Comparison of ENCODE assay signal across 2 cellular contexts in the genomic region with DNA sequence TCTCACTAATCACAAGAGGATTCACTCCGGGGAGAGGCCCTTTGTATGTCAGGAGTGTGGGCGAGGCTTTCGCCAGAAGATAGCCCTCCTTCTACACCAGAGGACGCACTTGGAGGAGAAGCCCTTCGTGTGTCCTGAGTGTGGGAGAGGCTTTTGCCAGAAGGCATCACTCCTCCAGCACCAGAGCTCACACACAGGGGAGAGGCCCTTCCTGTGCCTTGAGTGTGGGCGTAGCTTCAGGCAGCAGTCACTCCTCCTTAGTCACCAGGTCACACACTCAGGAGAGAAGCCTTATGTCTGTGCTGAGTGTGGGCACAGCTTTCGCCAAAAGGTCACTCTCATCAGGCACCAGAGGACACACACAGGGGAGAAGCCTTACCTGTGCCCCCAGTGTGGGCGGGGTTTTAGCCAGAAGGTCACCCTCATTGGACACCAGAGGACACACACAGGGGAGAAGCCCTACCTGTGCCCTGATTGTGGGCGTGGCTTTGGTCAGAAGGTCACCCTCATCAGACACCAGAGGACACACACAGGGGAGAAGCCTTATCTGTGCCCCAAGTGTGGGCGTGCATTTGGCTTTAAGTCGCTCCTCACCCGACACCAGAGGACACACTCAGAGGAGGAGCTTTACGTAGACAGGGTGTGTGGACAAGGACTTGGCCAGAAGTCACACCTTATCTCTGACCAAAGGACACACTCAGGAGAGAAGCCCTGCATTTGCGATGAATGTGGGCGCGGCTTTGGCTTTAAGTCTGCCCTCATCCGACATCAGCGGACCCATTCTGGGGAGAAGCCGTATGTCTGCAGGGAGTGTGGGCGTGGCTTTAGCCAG.
TF ChIP-seq lines count a peak whose summit lies in the region.

No MANE protein-coding gene starts in this region.

TF ChIP-seq in HCT116, 20 proteins besides CTCF, POLR2A, EP300 and RAD21:
- TF ChIP-seq ZFX (IDR thresholded peaks at IDR 0.05), result no peak
- TF ChIP-seq TCF7L2 (IDR thresholded peaks at IDR 0.05; ENCODE audit: borderline replicate concordance, extremely low read depth, insufficient read depth, insufficient read length), result no peak
- no peak for TF ChIP-seq EZH2phosphoT487 (IDR thresholded peaks at IDR 0.05; ENCODE audit: borderline replicate concordance)
- TF ChIP-seq CEBPB (IDR thresholded peaks at IDR 0.05; ENCODE audit: low read depth), result no peak
- no peak for TF ChIP-seq ATF3 (IDR thresholded peaks at IDR 0.05)
- no peak for TF ChIP-seq ZNF274 (IDR thresholded peaks at IDR 0.05; ENCODE audit: low read depth, low read length)

TF ChIP-seq in K562, 482 proteins besides CTCF, POLR2A, EP300 and RAD21 (continues in another document):
- 0 out of 2 replicates have a peak, but pooled peaks have one; percentile 5 for TF ChIP-seq NFRKB (IDR thresholded peaks at IDR 0.05; ENCODE audit: low read depth)
- TF ChIP-seq FOXA3 (CRISPR knock-in tag; conservative IDR thresholded peaks at IDR 0.05 in 1 of 2, IDR thresholded peaks at IDR 0.05 in 1 of 2), result no peak
- TF ChIP-seq, protein P1, sequence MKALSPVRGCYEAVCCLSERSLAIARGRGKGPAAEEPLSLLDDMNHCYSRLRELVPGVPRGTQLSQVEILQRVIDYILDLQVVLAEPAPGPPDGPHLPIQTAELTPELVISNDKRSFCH (CRISPR knock-in tag; IDR thresholded peaks at IDR 0.05), result no peak
- TF ChIP-seq, protein P1 (tag; IDR thresholded peaks at IDR 0.05), result peak; percentile 69; the same call in 1 of the 2 replicates
- peak; percentile 64 for TF ChIP-seq CXXC5 (CRISPR knock-in tag; IDR thresholded peaks at IDR 0.05)
- peak; percentile 30 for TF ChIP-seq TCF3 (CRISPR knock-in tag; IDR thresholded peaks at IDR 0.05)
- no peak for TF ChIP-seq KLF1 (tag; IDR thresholded peaks at IDR 0.05)
- TF ChIP-seq JUND (IDR thresholded peaks at IDR 0.05; ENCODE audit: borderline replicate concordance, low read depth, low read length), result peak; percentile 51; the same call in 1 of the 2 replicates
- no peak; the same call in 2 of the 3 replicates for TF ChIP-seq JUND (tag; IDR thresholded peaks at IDR 0.05; ENCODE audit: borderline replicate concordance, low read depth, low read length)
- peak; percentile 41; the same call in 1 of the 2 replicates for TF ChIP-seq ATF7 (IDR thresholded peaks at IDR 0.05)
- TF ChIP-seq, protein P2, sequence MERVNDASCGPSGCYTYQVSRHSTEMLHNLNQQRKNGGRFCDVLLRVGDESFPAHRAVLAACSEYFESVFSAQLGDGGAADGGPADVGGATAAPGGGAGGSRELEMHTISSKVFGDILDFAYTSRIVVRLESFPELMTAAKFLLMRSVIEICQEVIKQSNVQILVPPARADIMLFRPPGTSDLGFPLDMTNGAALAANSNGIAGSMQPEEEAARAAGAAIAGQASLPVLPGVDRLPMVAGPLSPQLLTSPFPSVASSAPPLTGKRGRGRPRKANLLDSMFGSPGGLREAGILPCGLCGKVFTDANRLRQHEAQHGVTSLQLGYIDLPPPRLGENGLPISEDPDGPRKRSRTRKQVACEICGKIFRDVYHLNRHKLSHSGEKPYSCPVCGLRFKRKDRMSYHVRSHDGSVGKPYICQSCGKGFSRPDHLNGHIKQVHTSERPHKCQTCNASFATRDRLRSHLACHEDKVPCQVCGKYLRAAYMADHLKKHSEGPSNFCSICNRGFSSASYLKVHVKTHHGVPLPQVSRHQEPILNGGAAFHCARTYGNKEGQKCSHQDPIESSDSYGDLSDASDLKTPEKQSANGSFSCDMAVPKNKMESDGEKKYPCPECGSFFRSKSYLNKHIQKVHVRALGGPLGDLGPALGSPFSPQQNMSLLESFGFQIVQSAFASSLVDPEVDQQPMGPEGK (CRISPR knock-in tag; IDR thresholded peaks at IDR 0.05; ENCODE audit: borderline replicate concordance), result no peak
- 0 out of 2 replicates have a peak, but pooled peaks have one; percentile 53 for TF ChIP-seq HDAC8 (tag; IDR thresholded peaks at IDR 0.05)
- TF ChIP-seq USF1 (CRISPR knock-in tag; IDR thresholded peaks at IDR 0.05), result peak; percentile 31; the same call in 1 of the 2 replicates
- TF ChIP-seq, protein P3, sequence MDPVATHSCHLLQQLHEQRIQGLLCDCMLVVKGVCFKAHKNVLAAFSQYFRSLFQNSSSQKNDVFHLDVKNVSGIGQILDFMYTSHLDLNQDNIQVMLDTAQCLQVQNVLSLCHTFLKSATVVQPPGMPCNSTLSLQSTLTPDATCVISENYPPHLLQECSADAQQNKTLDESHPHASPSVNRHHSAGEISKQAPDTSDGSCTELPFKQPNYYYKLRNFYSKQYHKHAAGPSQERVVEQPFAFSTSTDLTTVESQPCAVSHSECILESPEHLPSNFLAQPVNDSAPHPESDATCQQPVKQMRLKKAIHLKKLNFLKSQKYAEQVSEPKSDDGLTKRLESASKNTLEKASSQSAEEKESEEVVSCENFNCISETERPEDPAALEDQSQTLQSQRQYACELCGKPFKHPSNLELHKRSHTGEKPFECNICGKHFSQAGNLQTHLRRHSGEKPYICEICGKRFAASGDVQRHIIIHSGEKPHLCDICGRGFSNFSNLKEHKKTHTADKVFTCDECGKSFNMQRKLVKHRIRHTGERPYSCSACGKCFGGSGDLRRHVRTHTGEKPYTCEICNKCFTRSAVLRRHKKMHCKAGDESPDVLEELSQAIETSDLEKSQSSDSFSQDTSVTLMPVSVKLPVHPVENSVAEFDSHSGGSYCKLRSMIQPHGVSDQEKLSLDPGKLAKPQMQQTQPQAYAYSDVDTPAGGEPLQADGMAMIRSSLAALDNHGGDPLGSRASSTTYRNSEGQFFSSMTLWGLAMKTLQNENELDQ (CRISPR knock-in tag; IDR thresholded peaks at IDR 0.05; ENCODE audit: borderline replicate concordance), result no peak
- no peak for TF ChIP-seq NFATC3 (IDR thresholded peaks at IDR 0.05)
- TF ChIP-seq TEAD4 (IDR thresholded peaks at IDR 0.05; ENCODE audit: low read length), result peak; percentile 24; the same call in 1 of the 2 replicates
- no peak for TF ChIP-seq TEAD4 (CRISPR knock-in tag; IDR thresholded peaks at IDR 0.05; ENCODE audit: borderline replicate concordance)
- TF ChIP-seq RERE (CRISPR knock-in tag; IDR thresholded peaks at IDR 0.05; ENCODE audit: borderline replicate concordance), result no peak
- TF ChIP-seq ZNF589 (CRISPR knock-in tag; IDR thresholded peaks at IDR 0.05; ENCODE audit: low read depth), result peak; percentile 64; the same call in 1 of the 2 replicates
- peak; percentile 93 for TF ChIP-seq HNRNPLL (IDR thresholded peaks at IDR 0.05; ENCODE audit: low read depth, low read length, poor library complexity, severe bottlenecking)
- TF ChIP-seq SOX6 (IDR thresholded peaks at IDR 0.05), result peak; percentile 74
- TF ChIP-seq RFX1 (IDR thresholded peaks at IDR 0.05), result no peak
- peak; percentile 56; the same call in 1 of the 2 replicates for TF ChIP-seq MTA3 (IDR thresholded peaks at IDR 0.05; ENCODE audit: borderline replicate concordance)
- 0 out of 2 replicates have a peak, but pooled peaks have one; percentile 3 for TF ChIP-seq NFE2 (IDR thresholded peaks at IDR 0.05; ENCODE audit: low read depth)
- TF ChIP-seq TCF7 (IDR thresholded peaks at IDR 0.05; ENCODE audit: borderline replicate concordance), result no peak
- TF ChIP-seq ZKSCAN1 (IDR thresholded peaks at IDR 0.05; ENCODE audit: low read depth, low read length), result 0 out of 2 replicates have a peak, but pooled peaks have one; percentile 9
- no peak for TF ChIP-seq EP400 (IDR thresholded peaks at IDR 0.05)
- peak; percentile 71 for TF ChIP-seq SP1 (CRISPR knock-in tag; IDR thresholded peaks at IDR 0.05)
- TF ChIP-seq ZNF75A (CRISPR knock-in tag; IDR thresholded peaks at IDR 0.05), result peak; percentile 84
- TF ChIP-seq, protein P4, sequence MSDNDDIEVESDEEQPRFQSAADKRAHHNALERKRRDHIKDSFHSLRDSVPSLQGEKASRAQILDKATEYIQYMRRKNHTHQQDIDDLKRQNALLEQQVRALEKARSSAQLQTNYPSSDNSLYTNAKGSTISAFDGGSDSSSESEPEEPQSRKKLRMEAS (CRISPR knock-in tag; IDR thresholded peaks at IDR 0.05), result no peak
- TF ChIP-seq NR2C2 (CRISPR knock-in tag; IDR thresholded peaks at IDR 0.05), result no peak
- peak; percentile 44; the same call in 1 of the 2 replicates for TF ChIP-seq NR2C2 (tag; IDR thresholded peaks at IDR 0.05)
- TF ChIP-seq PRDM10 (IDR thresholded peaks at IDR 0.05; ENCODE audit: partially characterized antibody), result peak; percentile 66
- peak; percentile 48; the same call in 1 of the 2 replicates for TF ChIP-seq TFAP4 (CRISPR knock-in tag; IDR thresholded peaks at IDR 0.05; ENCODE audit: borderline replicate concordance)
- TF ChIP-seq TAF1 (IDR thresholded peaks at IDR 0.05; ENCODE audit: control insufficient read depth, extremely low read depth, insufficient read depth, low read length, severe bottlenecking), result no peak
- peak; percentile 39 for TF ChIP-seq NFIC (IDR thresholded peaks at IDR 0.05)
- 0 out of 2 replicates have a peak, but pooled peaks have one; percentile 17 for TF ChIP-seq POLR2G (IDR thresholded peaks at IDR 0.05; ENCODE audit: low read depth, low read length)
- TF ChIP-seq TBL1XR1 (IDR thresholded peaks at IDR 0.05; ENCODE audit: low read length in 2 of 2), result peak in 1 of 2 experiments; percentile 45; a peak in 1 of 4 replicates
- TF ChIP-seq, protein P5, sequence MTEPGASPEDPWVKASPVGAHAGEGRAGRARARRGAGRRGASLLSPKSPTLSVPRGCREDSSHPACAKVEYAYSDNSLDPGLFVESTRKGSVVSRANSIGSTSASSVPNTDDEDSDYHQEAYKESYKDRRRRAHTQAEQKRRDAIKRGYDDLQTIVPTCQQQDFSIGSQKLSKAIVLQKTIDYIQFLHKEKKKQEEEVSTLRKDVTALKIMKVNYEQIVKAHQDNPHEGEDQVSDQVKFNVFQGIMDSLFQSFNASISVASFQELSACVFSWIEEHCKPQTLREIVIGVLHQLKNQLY (CRISPR knock-in tag; conservative IDR thresholded peaks at IDR 0.05), result no peak
- no peak for TF ChIP-seq JUNB (CRISPR knock-in tag; conservative IDR thresholded peaks at IDR 0.05)
